Comparison of ENCODE assay signal across 16 cellular contexts in the genomic region with DNA sequence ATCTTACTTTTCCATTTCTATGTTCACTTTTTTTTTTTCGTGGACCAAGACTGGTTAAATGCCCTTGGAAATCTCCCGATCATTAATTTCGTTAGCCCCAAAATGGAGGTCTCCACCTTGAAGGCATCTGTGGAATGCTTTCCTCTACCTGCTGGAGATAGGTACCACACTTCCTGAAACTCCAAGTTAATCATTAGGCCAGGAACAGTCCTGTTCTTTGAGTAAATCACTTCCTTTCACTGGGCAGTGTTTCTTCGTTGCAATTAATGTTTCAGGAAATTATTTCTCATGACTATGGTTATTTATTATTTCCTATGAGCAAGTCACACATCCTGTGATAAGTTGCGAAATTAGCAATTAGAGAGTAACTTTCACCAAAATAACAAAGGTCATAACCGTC.
A peak's percentile ranks its signal among the peaks of the same experiment; 100 is the strongest.
DNase-seq lines count a peak whose midpoint lies in the region; ATAC-seq, FAIRE-seq and TF ChIP-seq lines count a peak whose summit lies in the region.
"Had no signal": no experiment of that assay in that cellular context is flagged by ENCODE, and none has a peak within 500 bp of the region (broad histone marks: within the 10 kb centered on the region; RNA-seq: fewer than 3 reads in every experiment).

No MANE protein-coding gene starts in this region.

- ATAC-seq in PC-3, result no peak
- ATAC-seq: HepG2 had no signal

- DNase-seq in HT-29 (ENCODE audit: low spot score) (peak; percentile 77), endothelial cell of umbilical vein (ENCODE audit: low read depth, low spot score) (peak; percentile 10), mucosa of gallbladder (ENCODE audit: low spot score) (peak; percentile 22), PC-3 (no peak)
- DNase-seq in stimulated activated CD4-positive, alpha-beta T cell treated with anti-CD3 and anti-CD28 coated beads, Interleukin-4, amount 100 ng/mL, for 4 hours, result no peak
- DNase-seq in activated CD8-positive, alpha-beta memory T cell treated with anti-CD3 and anti-CD28 coated beads for 24 hours, result no peak
- DNase-seq: C1 segment of cervical spinal cord; CD4-positive, CD25-positive, alpha-beta regulatory T cell; CD8-positive, alpha-beta memory T cell; COR-L47; DMS79 treated with DMSO at 0.1 percent for 48 hours; GF-D8; H9 had no signal

- H3K9me3 ChIP-seq in endothelial cell of umbilical vein (replicated peaks; ENCODE audit: control insufficient read depth, insufficient read depth, low read length) (no peaks in the 10 kb centered on the region), PC-3 (ENCODE audit: low read length) (no peaks in the 10 kb centered on the region)

- H3K4me1 ChIP-seq in endothelial cell of umbilical vein (ENCODE audit: control insufficient read depth, extremely low read depth, insufficient read depth, low read length), result peaks cover 9% of the 10 kb centered on the region
- H3K4me1 ChIP-seq in PC-3 (ENCODE audit: insufficient read depth, low read length), result peaks cover 25% of the 10 kb centered on the region

- no peak overlapping the region for H3K4me2 ChIP-seq in endothelial cell of umbilical vein (ENCODE audit: insufficient read depth, low read length)
- no peak overlapping the region for H3K4me2 ChIP-seq in PC-3 (ENCODE audit: low read length)

- H3K4me3 ChIP-seq in endothelial cell of umbilical vein (replicated peaks in 1 of 3; ENCODE audit: insufficient read depth in 1 of 3, low read depth in 1 of 3, low read length in 3 of 3), result no peak overlapping the region
- no peak overlapping the region for H3K4me3 ChIP-seq in PC-3 (ENCODE audit: low read length)

- no peaks in the 10 kb centered on the region for H3K9me1 ChIP-seq in endothelial cell of umbilical vein (replicated peaks; ENCODE audit: control insufficient read depth, extremely low read depth, insufficient read depth, low read length)

- no TSS peak for BruUV-seq in endothelial cell of umbilical vein (replicated peaks; lab: Mats Ljungman, UMichigan)
- BruUV-seq in PC-3 (replicated peaks; lab: Mats Ljungman, UMichigan), result no TSS peak

- H4K20me1 ChIP-seq in endothelial cell of umbilical vein (replicated peaks; ENCODE audit: control insufficient read depth, extremely low read depth, insufficient read depth, low read length) (no peaks in the 10 kb centered on the region), PC-3 (ENCODE audit: low read length) (no peaks in the 10 kb centered on the region)

- H3K36me3 ChIP-seq in endothelial cell of umbilical vein (ENCODE audit: control insufficient read depth in 2 of 2, extremely low read depth in 1 of 2, insufficient read depth in 2 of 2, low read length in 2 of 2), result no peaks in the 10 kb centered on the region
- H3K36me3 ChIP-seq in PC-3 (ENCODE audit: low read depth, low read length), result no peaks in the 10 kb centered on the region

- H3K79me2 ChIP-seq in endothelial cell of umbilical vein (ENCODE audit: control insufficient read depth, insufficient read depth, low read length), result no peaks in the 10 kb centered on the region
- H3K79me2 ChIP-seq in PC-3 (ENCODE audit: low read length), result no peaks in the 10 kb centered on the region

- TF ChIP-seq CTCF in endothelial cell of umbilical vein (IDR thresholded peaks at IDR 0.05; ENCODE audit: extremely low read depth in 1 of 2, insufficient read depth in 1 of 2, low read depth in 1 of 2, low read length in 2 of 2), result no peak
- no peak for TF ChIP-seq CTCF in PC-3 (conservative IDR thresholded peaks at IDR 0.05; ENCODE audit: low read depth, low read length)

- H2AFZ ChIP-seq in endothelial cell of umbilical vein (ENCODE audit: low read depth, low read length) (no peak overlapping the region), PC-3 (ENCODE audit: low read length) (no peak overlapping the region)

- peaks cover 3% of the 10 kb centered on the region for H3F3A ChIP-seq in PC-3 (ENCODE audit: low read length, unreplicated experiment)

- peak; percentile 26 for FAIRE-seq in endothelial cell of umbilical vein (lab: Jason Lieb, UNC)
- FAIRE-seq: GM19239, H1, HepG2 had no signal

- dilution Hi-C loops in endothelial cell of umbilical vein (cut with MboI; ENCODE audit: extremely low pct_ligation_motif_present, low sequenced_read_pairs), result no loop called here

- TF ChIP-seq POLR2A in endothelial cell of umbilical vein (IDR thresholded peaks at IDR 0.05; ENCODE audit: low read depth, low read length), result no peak

- CTCF ChIA-PET in endothelial cell of umbilical vein (lab: Charles Lee) (interaction anchor here (0.6 to 1.4 kb wide), 4 partner anchors 13 to 649 kb away, joined by 3 to 6 read pairs (median 3); no protein-coding TSS in a partner anchor), PC-3 (lab: Charles Lee) (no interaction called here)

- intact Hi-C loops in endothelial cell of umbilical vein (cut with micrococcal nuclease) (no loop called here), PC-3 (cut with micrococcal nuclease) (loop anchor here (5.0 to 10.0 kb wide), 5 partner anchors 224 to 566 kb away; a partner anchor contains a TSS)

- H3K27ac ChIP-seq in endothelial cell of umbilical vein (ENCODE audit: insufficient read depth, low read depth, low read length) (no peak overlapping the region), PC-3 (ENCODE audit: low read length) (no peak overlapping the region)

- POLR2A ChIA-PET in endothelial cell of umbilical vein (lab: Charles Lee) (no interaction called here), PC-3 (lab: Charles Lee; ENCODE audit: unreplicated experiment) (no interaction called here)

- H3K27me3 ChIP-seq in endothelial cell of umbilical vein (ENCODE audit: control insufficient read depth in 2 of 2, insufficient read depth in 2 of 2, low read length in 2 of 2) (no peaks in the 10 kb centered on the region), PC-3 (ENCODE audit: low read length) (no peaks in the 10 kb centered on the region)

- no peaks in the 10 kb centered on the region for H3K9me2 ChIP-seq in PC-3 (replicated peaks; ENCODE audit: low read length)

- no peak overlapping the region for H3K9ac ChIP-seq in endothelial cell of umbilical vein (replicated peaks; ENCODE audit: extremely low read depth, insufficient read depth, low read length)
- H3K9ac ChIP-seq in PC-3 (ENCODE audit: low read length), result no peak overlapping the region

TF ChIP-seq in endothelial cell of umbilical vein, 7 proteins besides CTCF, POLR2A, EP300 and RAD21:
- TF ChIP-seq FOS (IDR thresholded peaks at IDR 0.05; ENCODE audit: borderline replicate concordance, insufficient read depth, low read length), result peak; percentile 24
- no peak for TF ChIP-seq POLR2AphosphoS5 (IDR thresholded peaks at IDR 0.05; ENCODE audit: insufficient read depth, low read depth, low read length)
- TF ChIP-seq, protein P1, sequence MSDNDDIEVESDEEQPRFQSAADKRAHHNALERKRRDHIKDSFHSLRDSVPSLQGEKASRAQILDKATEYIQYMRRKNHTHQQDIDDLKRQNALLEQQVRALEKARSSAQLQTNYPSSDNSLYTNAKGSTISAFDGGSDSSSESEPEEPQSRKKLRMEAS (IDR thresholded peaks at IDR 0.05; ENCODE audit: insufficient read depth, insufficient read length), result no peak
- no peak for TF ChIP-seq MYC (IDR thresholded peaks at IDR 0.05; ENCODE audit: low read depth, low read length)
- no peak for TF ChIP-seq EZH2 (IDR thresholded peaks at IDR 0.05; ENCODE audit: borderline replicate concordance, low read depth, low read length, severe bottlenecking)
- TF ChIP-seq GATA2 (IDR thresholded peaks at IDR 0.05; ENCODE audit: insufficient read depth, insufficient read length, low read depth, low read length), result peak; percentile 29
- no peak for TF ChIP-seq JUN (IDR thresholded peaks at IDR 0.05; ENCODE audit: borderline replicate concordance, insufficient read depth, insufficient read length, low read depth)
TF ChIP-seq in endothelial cell of umbilical vein: peak in this region for 2.

Comparison
In these comparisons a context has a peak if more than half of its experiments do, and no peak if none do; other contexts are left out.
1. DNase-seq: peak in HT-29 (single experiment), endothelial cell of umbilical vein (single experiment) and mucosa of gallbladder (single experiment); none in stimulated activated CD4-positive, alpha-beta T cell treated with anti-CD3 and anti-CD28 coated beads, Interleukin-4, amount 100 ng/mL, for 4 hours (0 of 2), PC-3 (single experiment) and activated CD8-positive, alpha-beta memory T cell treated with anti-CD3 and anti-CD28 coated beads for 24 hours (single experiment).